In genomic region chr16:21075252-21075651, GRCh38 we compare ENCODE assay signal across 15 cellular contexts.
"Had no signal": no experiment of that assay in that cellular context is flagged by ENCODE, and none has a peak within 500 bp of the region (broad histone marks: within the 10 kb centered on the region; RNA-seq: fewer than 3 reads in every experiment).

No MANE protein-coding gene starts in this region.

- ATAC-seq: activated T-helper 17 cell treated with anti-CD3 and anti-CD28 coated beads, Interleukin-2, amount 50 U/mL, for 72 hours; left colon; stimulated activated naive B cell treated with anti-CD40 and anti-IgM and Interleukin-4, amounts not matched to agents 10 μg/mL and 1 μg/mL and 100 μg/mL, for 72 hours had no signal

- H3K36me3 ChIP-seq: ascending aorta, breast epithelium, tibial artery, uterus had no signal

- H3K4me1 ChIP-seq: ascending aorta, breast epithelium, parathyroid adenoma, tibial artery, uterus had no signal

- H3K27ac ChIP-seq: ascending aorta, epithelial cell of prostate, parathyroid adenoma, tibial artery had no signal

- DNase-seq: activated CD4-positive, CD25-positive, alpha-beta regulatory T cell treated with anti-CD3 and anti-CD28 coated beads, Interleukin-2, amount 50 U/mL, for 72 hours; activated naive CD4-positive, alpha-beta T cell treated with Interleukin-2 at 50 U/mL for 16 hours; left colon; mammary epithelial cell; naive B cell; stimulated activated CD4-positive, alpha-beta T cell treated with anti-CD3 and anti-CD28 coated beads, Interleukin-4, amount 100 ng/mL, for 1 hour; stimulated activated naive B cell treated with anti-CD40 and anti-IgM and Interleukin-4, amounts not matched to agents 10 μg/mL and 1 μg/mL and 100 μg/mL, for 72 hours; T1000; tibial artery; uterus had no signal

- H3K9me3 ChIP-seq: ascending aorta, breast epithelium, tibial artery, uterus had no signal

- H3K27me3 ChIP-seq: ascending aorta, breast epithelium, tibial artery, uterus had no signal

- H3K4me3 ChIP-seq: ascending aorta, breast epithelium, tibial artery, uterus had no signal
